32 cellular contexts compared by ENCODE assay signal in genomic region chr10:87575851-87576250, GRCh38.
"Had no signal": no experiment of that assay in that cellular context is flagged by ENCODE, and none has a peak within 500 bp of the region (broad histone marks: within the 10 kb centered on the region; RNA-seq: fewer than 3 reads in every experiment).

No MANE protein-coding gene starts in this region.

- H3K4me3 ChIP-seq: adrenal gland, ascending aorta, cardiac muscle cell had no signal

- DNase-seq: activated B cell treated with CpG ODN at 0.5 μM for 24 hours; activated CD4-positive, alpha-beta memory T cell treated with anti-CD3 and anti-CD28 coated beads for 36 hours; activated CD4-positive, alpha-beta T cell treated with anti-CD3 and anti-CD28 coated beads for 4 hours; activated CD4-positive, alpha-beta T cell treated with anti-CD3 and anti-CD28 coated beads, Interleukin-2, amount 10 ng/mL, durations not matched to agents 24 days and 14 days; activated CD4-positive, alpha-beta T cell treated with anti-CD3 and anti-CD28 coated beads, Interleukin-2, amount 50 U/mL, for 1 hour; activated CD4-positive, alpha-beta T cell treated with anti-CD3 and anti-CD28 coated beads, Interleukin-2, amount 50 U/mL, for 4 hours; activated CD4-positive, CD25-positive, alpha-beta regulatory T cell treated with anti-CD3 and anti-CD28 coated beads, Interleukin-2, amount 50 U/mL, for 72 hours; activated CD8-positive, alpha-beta memory T cell treated with anti-CD3 and anti-CD28 coated beads, Interleukin-2, amount 50 U/mL, for 4 hours; activated CD8-positive, alpha-beta T cell treated with anti-CD3 and anti-CD28 coated beads for 36 hours; activated effector memory CD4-positive, alpha-beta T cell treated with anti-CD3 and anti-CD28 coated beads, Interleukin-2, amount 50 U/mL, for 16 hours; activated gamma-delta T cell treated with Interleukin-2 at 50 U/mL for 16 hours; activated naive CD4-positive, alpha-beta T cell; activated naive CD4-positive, alpha-beta T cell treated with anti-CD3 and anti-CD28 coated beads for 36 hours; activated naive CD4-positive, alpha-beta T cell treated with anti-CD3 and anti-CD28 coated beads, Interleukin-2, amount 50 U/mL, for 16 hours; activated naive CD8-positive, alpha-beta T cell treated with anti-CD3 and anti-CD28 coated beads for 36 hours; activated T-cell treated with anti-CD3 and anti-CD28 coated beads for 4 hours; activated T-cell treated with anti-CD3 and anti-CD28 coated beads, Interleukin-2, amount 50 U/mL, for 1 hour; activated T-cell treated with anti-CD3 and anti-CD28 coated beads, Interleukin-2, amount 50 U/mL, for 4 hours; activated T-cell treated with anti-CD3 and anti-CD28 coated beads, Interleukin-2, amount 50 U/mL, for 72 hours; adrenal gland; amygdala; anterior cingulate cortex; caudate nucleus; cerebellar nuclear complex; T-helper 1 cell; T-helper 2 cell; T-helper 9 cell had no signal

- ATAC-seq: activated CD8-positive, alpha-beta T cell treated with anti-CD3 and anti-CD28 coated beads for 36 hours; activated naive CD4-positive, alpha-beta T cell treated with anti-CD3 and anti-CD28 coated beads, Interleukin-2, amount 50 U/mL, for 72 hours; activated T-cell treated with anti-CD3 and anti-CD28 coated beads, Interleukin-2, amount 50 U/mL, for 4 hours; activated T-cell treated with anti-CD3 and anti-CD28 coated beads, Interleukin-2, amount 50 U/mL, for 72 hours; activated T-helper 17 cell treated with anti-CD3 and anti-CD28 coated beads, Interleukin-2, amount 50 U/mL, for 72 hours had no signal

- H3K27ac ChIP-seq: adrenal gland, ascending aorta, cardiac muscle cell, VCaP had no signal

- H3K27me3 ChIP-seq: adrenal gland, ascending aorta, cardiac muscle cell had no signal

- H3K36me3 ChIP-seq: adrenal gland, ascending aorta, cardiac muscle cell had no signal

- H3K9me3 ChIP-seq: ascending aorta had no signal
